14 cellular contexts compared by ENCODE assay signal in genomic region chr1:83746234-83746633, GRCh38.
DNase-seq lines count a peak whose midpoint lies in the region; ATAC-seq, FAIRE-seq and TF ChIP-seq lines count a peak whose summit lies in the region.
"Had no signal": no experiment of that assay in that cellular context is flagged by ENCODE, and none has a peak within 500 bp of the region (broad histone marks: within the 10 kb centered on the region; RNA-seq: fewer than 3 reads in every experiment).

No MANE protein-coding gene starts in this region.

- no peaks in the 10 kb centered on the region for H3K36me3 Mint-ChIP-seq in activated B cell treated with CpG ODN at 0.5 μM for 24 hours (ENCODE audit: low read depth)
- no peaks in the 10 kb centered on the region for H3K36me3 Mint-ChIP-seq in activated T-cell treated with anti-CD3 and anti-CD28 coated beads, Interleukin-2, amount 50 U/mL, for 24 hours (ENCODE audit: low read depth)

- DNase-seq in GM18507 (ENCODE audit: extremely low spot score, insufficient read length, low read depth): no peak
- DNase-seq in activated B cell treated with CpG ODN at 0.5 μM for 24 hours: no peak
- DNase-seq in activated T-cell treated with anti-CD3 and anti-CD28 coated beads, Interleukin-2, amount 50 U/mL, for 24 hours: no peak
- no peak for DNase-seq in left colon
- no peak for DNase-seq in NCI-H2196 (lab: John Stamatoyannopoulos, UW; ENCODE audit: unreplicated experiment)
- DNase-seq in NCI-H2171 treated with DMSO at 0.1 percent for 48 hours (lab: John Stamatoyannopoulos, UW): no peak
- DNase-seq: activated CD4-positive, alpha-beta T cell treated with anti-CD3 and anti-CD28 coated beads, Interleukin-2, amount 10 ng/mL, durations not matched to agents 7 days and 5 days; activated effector memory CD4-positive, alpha-beta T cell treated with Interleukin-2 at 50 U/mL for 16 hours; DMS79; NCI-H2081; PC-3; stomach had no signal

- no peaks in the 10 kb centered on the region for H3K27me3 Mint-ChIP-seq in activated B cell treated with CpG ODN at 0.5 μM for 24 hours
- no peaks in the 10 kb centered on the region for H3K27me3 Mint-ChIP-seq in activated T-cell treated with anti-CD3 and anti-CD28 coated beads, Interleukin-2, amount 50 U/mL, for 24 hours
- H3K27me3 Mint-ChIP-seq: activated CD4-positive, alpha-beta T cell treated with anti-CD3 and anti-CD28 coated beads, Interleukin-2, amount 10 ng/mL, durations not matched to agents 7 days and 5 days had no signal

- peaks cover 26% of the 10 kb centered on the region for H3K4me1 Mint-ChIP-seq in activated B cell treated with CpG ODN at 0.5 μM for 24 hours
- H3K4me1 Mint-ChIP-seq in activated T-cell treated with anti-CD3 and anti-CD28 coated beads, Interleukin-2, amount 50 U/mL, for 24 hours (ENCODE audit: low read depth): no peaks in the 10 kb centered on the region
- H3K4me1 Mint-ChIP-seq: activated CD4-positive, alpha-beta T cell treated with anti-CD3 and anti-CD28 coated beads, Interleukin-2, amount 10 ng/mL, durations not matched to agents 7 days and 5 days had no signal

- H3K27ac Mint-ChIP-seq in activated B cell treated with CpG ODN at 0.5 μM for 24 hours: peak overlapping the region; percentile 60
- no peak overlapping the region for H3K27ac Mint-ChIP-seq in activated T-cell treated with anti-CD3 and anti-CD28 coated beads, Interleukin-2, amount 50 U/mL, for 24 hours
- H3K27ac Mint-ChIP-seq: activated CD4-positive, alpha-beta T cell treated with anti-CD3 and anti-CD28 coated beads, Interleukin-2, amount 10 ng/mL, durations not matched to agents 7 days and 5 days had no signal

- POLR2A ChIA-PET in activated B cell treated with CpG ODN at 0.5 μM for 24 hours (lab: Charles Lee): interaction anchor here (0.9 kb wide), 1 partner anchor 15 kb away, joined by 4 read pairs; no protein-coding TSS in a partner anchor

- intact Hi-C loops in activated B cell treated with CpG ODN at 0.5 μM for 24 hours (cut with micrococcal nuclease) (loop anchor here (1.0 kb wide), 1 partner anchor 14 kb away; no protein-coding TSS in a partner anchor), left colon (cut with DNase I, micrococcal nuclease) (no loop called here)

- H3K4me3 Mint-ChIP-seq in activated B cell treated with CpG ODN at 0.5 μM for 24 hours: peak overlapping the region; percentile 42
- H3K4me3 Mint-ChIP-seq in activated T-cell treated with anti-CD3 and anti-CD28 coated beads, Interleukin-2, amount 50 U/mL, for 24 hours: no peak overlapping the region
- H3K4me3 Mint-ChIP-seq: activated CD4-positive, alpha-beta T cell treated with anti-CD3 and anti-CD28 coated beads, Interleukin-2, amount 10 ng/mL, durations not matched to agents 7 days and 5 days had no signal

- CTCF ChIA-PET in activated B cell treated with CpG ODN at 0.5 μM for 24 hours (lab: Charles Lee): no interaction called here

- no peak for TF ChIP-seq CTCF in activated B cell treated with CpG ODN at 0.5 μM for 24 hours (IDR thresholded peaks at IDR 0.05)

- peaks cover under 1% of the 10 kb centered on the region for H3K9me3 Mint-ChIP-seq in activated B cell treated with CpG ODN at 0.5 μM for 24 hours
- H3K9me3 Mint-ChIP-seq in activated T-cell treated with anti-CD3 and anti-CD28 coated beads, Interleukin-2, amount 50 U/mL, for 24 hours: no peaks in the 10 kb centered on the region

- FAIRE-seq in GM18507 (lab: Jason Lieb, UNC): peak; percentile 31

- ATAC-seq in GM21390 (IDR thresholded peaks at IDR 0.05; ENCODE audit: unreplicated experiment): peak; percentile 79
- ATAC-seq in HG03103 (IDR thresholded peaks at IDR 0.05; ENCODE audit: low read depth, unreplicated experiment): peak; percentile 87
- ATAC-seq in activated B cell treated with CpG ODN at 0.5 μM for 24 hours (ENCODE audit: low read depth): peak; percentile 91
- ATAC-seq in left colon: no peak
- ATAC-seq: PC-3 had no signal
